ENCODE assay signal across 20 cellular contexts in the genomic region with DNA sequence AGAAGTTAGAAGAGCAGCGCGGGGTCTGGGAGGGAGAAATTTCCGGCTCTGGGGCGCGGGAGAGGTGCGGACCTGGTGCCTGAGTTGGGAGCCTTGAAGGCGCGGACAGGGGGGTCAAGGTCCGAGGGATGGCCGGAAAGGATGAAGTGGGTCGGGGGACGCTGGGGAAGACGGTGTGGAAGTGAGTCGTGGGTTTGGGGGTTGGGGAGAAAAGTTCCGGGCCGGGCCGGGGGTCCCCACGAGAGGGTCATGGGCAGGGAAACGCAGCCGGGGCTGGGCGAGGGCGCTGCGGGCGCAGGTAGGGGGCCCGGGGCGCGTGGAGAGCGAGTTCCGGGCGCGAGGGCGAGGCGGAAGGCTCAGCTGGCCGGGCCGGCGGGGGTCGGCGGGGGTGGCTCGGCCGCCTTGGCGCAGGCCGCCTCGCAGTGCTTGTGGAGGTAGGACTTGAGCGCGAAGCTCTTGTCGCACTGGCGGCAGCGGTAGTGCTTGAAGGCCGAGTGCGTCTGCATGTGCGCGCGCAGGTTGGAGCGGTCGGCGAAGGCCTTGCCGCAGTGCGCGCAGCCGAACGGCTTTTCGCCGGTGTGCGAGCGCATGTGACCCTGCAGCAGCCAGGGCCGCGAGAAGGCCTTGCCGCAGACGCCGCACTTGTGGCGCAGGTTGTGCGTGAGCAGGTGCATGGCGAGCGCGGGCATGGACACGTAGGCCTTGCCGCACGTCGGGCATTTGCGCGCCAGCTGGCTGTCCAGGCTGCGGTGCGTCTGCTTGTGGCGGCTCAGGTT. TPM values are rescaled to one million over a fixed set of nuclear protein-coding genes. Genes with fewer than 3 reads are reported as not detected.
DNase-seq lines count a peak whose midpoint lies in the region; ATAC-seq and TF ChIP-seq lines count a peak whose summit lies in the region.
"Had no signal": no experiment of that assay in that cellular context is flagged by ENCODE, and none has a peak within 500 bp of the region (broad histone marks: within the 10 kb centered on the region; RNA-seq: fewer than 3 reads in every experiment).

No MANE protein-coding gene starts in this region.

- TF ChIP-seq CTCF in testis (IDR thresholded peaks at IDR 0.05) (no peak), colonic mucosa (IDR thresholded peaks at IDR 0.05) (no peak)

- peak; percentile 32 for DNase-seq in stimulated activated CD4-positive, alpha-beta T cell treated with anti-CD3 and anti-CD28 coated beads, Interleukin-1b, Interleukin-23, amount 100 ng/mL, for 48 hours
- DNase-seq in stimulated activated CD4-positive, alpha-beta T cell treated with anti-CD3 and anti-CD28 coated beads, Interleukin-4, amount 100 ng/mL, for 4 hours = no peak
- DNase-seq in activated naive CD8-positive, alpha-beta T cell treated with anti-CD3 and anti-CD28 coated beads, Interleukin-2, amount 10 ng/mL, durations not matched to agents 7 days and 5 days = peak; percentile 48
- DNase-seq in testis (peak; percentile 60), colonic mucosa (no peak)
- DNase-seq: activated CD8-positive, alpha-beta memory T cell treated with anti-CD3 and anti-CD28 coated beads, Interleukin-2, amount 50 U/mL, for 4 hours; amniotic stem cell; BE2C; cortex of kidney; HFFc6; NCI-H1105 treated with DMSO at 0.1 percent for 48 hours; NCI-H526 treated with DMSO at 0.1 percent for 48 hours had no signal

- no peaks in the 10 kb centered on the region for H3K36me3 ChIP-seq in iPS-15b (ENCODE audit: control insufficient read depth, insufficient read depth, low read length)
- H3K36me3 ChIP-seq in testis (ENCODE audit: low read depth, missing control alignments) = no peaks in the 10 kb centered on the region
- no peaks in the 10 kb centered on the region for H3K36me3 ChIP-seq in colonic mucosa
- H3K36me3 ChIP-seq: BE2C had no signal

- 4 to 7% methylated on average over 30 to 75 of the region's 84 CpGs for WGBS in testis, 2 donors

- peak overlapping the region; percentile 42 for H3K4me3 Mint-ChIP-seq in activated naive CD8-positive, alpha-beta T cell treated with anti-CD3 and anti-CD28 coated beads, Interleukin-2, amount 10 ng/mL, durations not matched to agents 7 days and 5 days
- H3K4me3 Mint-ChIP-seq: HFFc6 had no signal

- ATAC-seq in activated naive CD8-positive, alpha-beta T cell treated with anti-CD3 and anti-CD28 coated beads, Interleukin-2, amount 10 ng/mL, durations not matched to agents 7 days and 5 days (ENCODE audit: low read depth) = peak; percentile 33
- ATAC-seq in GM19397 (IDR thresholded peaks at IDR 0.05; ENCODE audit: unreplicated experiment) = no peak
- no peak for ATAC-seq in activated CD4-positive, CD25-positive, alpha-beta regulatory T cell treated with anti-CD3 and anti-CD28 coated beads, Interleukin-2, amount 50 U/mL, for 24 hours
- ATAC-seq: right cardiac atrium had no signal

- H3K27ac ChIP-seq in testis = no peak overlapping the region
- no peak overlapping the region for H3K27ac ChIP-seq in colonic mucosa
- H3K27ac ChIP-seq: RWPE1 had no signal

- no peak overlapping the region for H3K9ac ChIP-seq in iPS-15b (ENCODE audit: low read depth, low read length)
- no peak overlapping the region for H3K9ac ChIP-seq in colonic mucosa (ENCODE audit: low read depth in 2 of 2, low read length in 2 of 2)

- TF ChIP-seq POLR2A in testis (IDR thresholded peaks at IDR 0.05) = no peak

- H3K9me3 Mint-ChIP-seq in activated naive CD8-positive, alpha-beta T cell treated with anti-CD3 and anti-CD28 coated beads, Interleukin-2, amount 10 ng/mL, durations not matched to agents 7 days and 5 days = no peaks in the 10 kb centered on the region
- H3K9me3 Mint-ChIP-seq: HFFc6 had no signal

- peaks cover 67% of the 10 kb centered on the region for H3K27me3 Mint-ChIP-seq in activated naive CD8-positive, alpha-beta T cell treated with anti-CD3 and anti-CD28 coated beads, Interleukin-2, amount 10 ng/mL, durations not matched to agents 7 days and 5 days

- H3K27me3 ChIP-seq in iPS-15b (ENCODE audit: control insufficient read depth, insufficient read depth, low read length) (peaks cover 52% of the 10 kb centered on the region), testis (no peaks in the 10 kb centered on the region), colonic mucosa (peaks cover 46% of the 10 kb centered on the region)
- H3K27me3 ChIP-seq: BE2C had no signal

- peak overlapping the region; percentile 61 for H3K27ac Mint-ChIP-seq in activated naive CD8-positive, alpha-beta T cell treated with anti-CD3 and anti-CD28 coated beads, Interleukin-2, amount 10 ng/mL, durations not matched to agents 7 days and 5 days
- H3K27ac Mint-ChIP-seq: HFFc6 had no signal

- POLR2A ChIA-PET in activated naive CD8-positive, alpha-beta T cell treated with anti-CD3 and anti-CD28 coated beads, Interleukin-2, amount 10 ng/mL, durations not matched to agents 7 days and 5 days (lab: Charles Lee) = no interaction called here

- H3K4me1 ChIP-seq in iPS-15b (ENCODE audit: control insufficient read depth, insufficient read depth, low read length) = peaks cover 37% of the 10 kb centered on the region
- H3K4me1 ChIP-seq in testis = peaks cover 3% of the 10 kb centered on the region
- no peaks in the 10 kb centered on the region for H3K4me1 ChIP-seq in colonic mucosa
- H3K4me1 ChIP-seq: BE2C had no signal

- peaks cover 13% of the 10 kb centered on the region for H3K4me1 Mint-ChIP-seq in activated naive CD8-positive, alpha-beta T cell treated with anti-CD3 and anti-CD28 coated beads, Interleukin-2, amount 10 ng/mL, durations not matched to agents 7 days and 5 days

- intact Hi-C loops in testis (cut with DNase I; ENCODE audit: low total_unique reads) = no loop called here
- intact Hi-C loops in colonic mucosa (cut with DNase I) = no loop called here

- H3K36me3 Mint-ChIP-seq in activated naive CD8-positive, alpha-beta T cell treated with anti-CD3 and anti-CD28 coated beads, Interleukin-2, amount 10 ng/mL, durations not matched to agents 7 days and 5 days = no peaks in the 10 kb centered on the region

- H3K4me3 ChIP-seq in iPS-15b (ENCODE audit: low read depth, low read length) (peak overlapping the region; percentile 18), testis (peak overlapping the region in 1 of 2 donors; percentile 34), colonic mucosa (no peak overlapping the region)

- no peaks in the 10 kb centered on the region for H3K9me3 ChIP-seq in iPS-15b (ENCODE audit: control insufficient read depth, insufficient read depth, low read length)
- H3K9me3 ChIP-seq in testis = no peaks in the 10 kb centered on the region
- no peaks in the 10 kb centered on the region for H3K9me3 ChIP-seq in colonic mucosa
- H3K9me3 ChIP-seq: BE2C had no signal

RNA-seq across cellular contexts. Expression of gene SRXN1, which starts 10.5 kb away (rescaled TPM):
- total RNA-seq in activated naive CD8-positive, alpha-beta T cell treated with anti-CD3 and anti-CD28 coated beads, Interleukin-2, amount 10 ng/mL, durations not matched to agents 7 days and 5 days = 10 to 100 TPM; 11.6 to 11.7 TPM
- total RNA-seq in testis (10 to 100 TPM; 26.9 to 29.8 TPM), colonic mucosa (10 to 100 TPM; 20.8 to 25.3 TPM)
- 20.6 TPM for polyA plus RNA-seq in testis (ENCODE audit: insufficient read depth, low read depth, low replicate concordance)

RNA-seq across cellular contexts. Expression of gene SCRT2, which starts 12.1 kb away (rescaled TPM):
- not detected for total RNA-seq in activated naive CD8-positive, alpha-beta T cell treated with anti-CD3 and anti-CD28 coated beads, Interleukin-2, amount 10 ng/mL, durations not matched to agents 7 days and 5 days
- total RNA-seq in testis (under 1 TPM; 0.19 to 0.39 TPM), colonic mucosa (not detected)
- polyA plus RNA-seq in testis (ENCODE audit: insufficient read depth, low read depth, low replicate concordance) = 0.13 TPM
- total RNA-seq: HFFc6, myocyte, right cardiac atrium, subcutaneous adipose tissue had no signal
- polyA plus RNA-seq: keratinocyte, right cardiac atrium had no signal

RNA-seq across cellular contexts. Expression of gene TCF15, which starts 53.4 kb away (rescaled TPM):
- not detected for total RNA-seq in activated naive CD8-positive, alpha-beta T cell treated with anti-CD3 and anti-CD28 coated beads, Interleukin-2, amount 10 ng/mL, durations not matched to agents 7 days and 5 days
- total RNA-seq in testis (1 to 10 TPM; 2.7 to 3.7 TPM), colonic mucosa (under 1 TPM; 0.16 to 0.22 TPM)
- 2.0 TPM for polyA plus RNA-seq in testis (ENCODE audit: insufficient read depth, low read depth, low replicate concordance)
- total RNA-seq: HFFc6, myocyte had no signal
- polyA plus RNA-seq: keratinocyte had no signal

Comparison
In these comparisons a context has a peak if more than half of its experiments do, and no peak if none do; other contexts are left out.
1. DNase-seq: peak in stimulated activated CD4-positive, alpha-beta T cell treated with anti-CD3 and anti-CD28 coated beads, Interleukin-1b, Interleukin-23, amount 100 ng/mL, for 48 hours (single experiment), activated naive CD8-positive, alpha-beta T cell treated with anti-CD3 and anti-CD28 coated beads, Interleukin-2, amount 10 ng/mL, durations not matched to agents 7 days and 5 days (single experiment) and testis (single experiment); none in stimulated activated CD4-positive, alpha-beta T cell treated with anti-CD3 and anti-CD28 coated beads, Interleukin-4, amount 100 ng/mL, for 4 hours (0 of 2) and colonic mucosa (single experiment).